In the genomic region with DNA sequence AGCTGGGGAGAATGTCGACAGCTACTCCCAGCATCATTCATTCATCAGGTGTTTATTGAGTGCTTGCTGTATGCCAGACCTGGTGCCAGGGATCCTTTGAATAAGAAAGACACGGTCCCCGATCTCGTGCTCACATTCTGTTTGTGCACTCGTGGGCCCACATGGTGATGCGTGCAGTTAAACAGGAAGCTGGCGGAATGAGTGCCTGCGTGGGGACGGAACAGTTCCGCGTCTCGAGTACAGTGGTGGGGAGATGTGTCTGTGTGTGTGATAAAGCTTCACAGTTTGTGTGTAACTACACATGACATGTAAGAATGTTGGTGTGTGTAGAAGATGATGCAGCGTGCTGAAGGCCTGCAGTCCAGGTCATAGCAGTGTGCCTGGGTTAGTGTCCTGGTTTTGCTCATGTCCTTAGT, we compare ENCODE assay signal across 9 cellular contexts. TPM values are rescaled to one million over a fixed set of nuclear protein-coding genes. Genes with fewer than 3 reads are reported as not detected.
DNase-seq lines count a peak whose midpoint lies in the region; ATAC-seq and TF ChIP-seq lines count a peak whose summit lies in the region.
"Had no signal": no experiment of that assay in that cellular context is flagged by ENCODE, and none has a peak within 500 bp of the region (broad histone marks: within the 10 kb centered on the region; RNA-seq: fewer than 3 reads in every experiment).

No MANE protein-coding gene starts in this region.

- H3K27me3 Mint-ChIP-seq in endodermal cell (ENCODE audit: insufficient read depth): no peaks in the 10 kb centered on the region

- peaks cover 34% of the 10 kb centered on the region for H3K79me2 ChIP-seq in PC-3 (ENCODE audit: low read length)

- H3K36me3 ChIP-seq in endodermal cell (ENCODE audit: control insufficient read depth, insufficient read depth, low read length) (peaks cover 26% of the 10 kb centered on the region), PC-3 (ENCODE audit: low read depth, low read length) (peaks cover 44% of the 10 kb centered on the region; the same call in 1 of the 2 replicates)

- no peak overlapping the region for H3K9ac ChIP-seq in endodermal cell (ENCODE audit: extremely low read depth, low read length, poor library complexity, severe bottlenecking)
- H3K9ac ChIP-seq in PC-3 (ENCODE audit: low read length): no peak overlapping the region

- peaks cover 53% of the 10 kb centered on the region for H3K36me3 Mint-ChIP-seq in endodermal cell (ENCODE audit: low read depth)

- no peak overlapping the region for H3K4me3 Mint-ChIP-seq in endodermal cell

- H3K27ac ChIP-seq in endodermal cell (ENCODE audit: low read depth, low read length) (no peak overlapping the region), PC-3 (ENCODE audit: low read length) (no peak overlapping the region)
- H3K27ac ChIP-seq: SJSA1 had no signal

- H2AFZ ChIP-seq in PC-3 (ENCODE audit: low read length): no peak overlapping the region

- peaks cover 7% of the 10 kb centered on the region; the same call in 1 of the 2 replicates for H4K20me1 ChIP-seq in PC-3 (ENCODE audit: low read length)

- H3K27ac Mint-ChIP-seq in endodermal cell: peak overlapping the region; percentile 60

- no TSS peak for BruUV-seq in PC-3 (replicated peaks; lab: Mats Ljungman, UMichigan)

- H3K27me3 ChIP-seq in endodermal cell (ENCODE audit: control insufficient read depth, insufficient read depth, low read length, poor library complexity, severe bottlenecking) (no peaks in the 10 kb centered on the region), PC-3 (ENCODE audit: low read length) (no peaks in the 10 kb centered on the region)
- H3K27me3 ChIP-seq: SJSA1 had no signal

- H3K4me2 ChIP-seq in PC-3 (ENCODE audit: low read length): no peak overlapping the region

- ATAC-seq in Right ventricle myocardium inferior (no peak), PC-3 (no peak)

- H3K4me1 ChIP-seq in endodermal cell (ENCODE audit: control insufficient read depth, insufficient read depth, low read length) (peaks cover 1% of the 10 kb centered on the region), PC-3 (ENCODE audit: insufficient read depth, low read length) (peaks cover 8% of the 10 kb centered on the region)

- POLR2A ChIA-PET in PC-3 (lab: Charles Lee; ENCODE audit: unreplicated experiment): no interaction called here

- peak; percentile 72 for DNase-seq in Right ventricle myocardium inferior (ENCODE audit: missing footprints)
- DNase-seq in cardiac septum (ENCODE audit: low spot score): no peak
- DNase-seq in T-helper 22 cell (ENCODE audit: low read depth): peak; percentile 67
- DNase-seq in endodermal cell: no peak
- peak; percentile 51 to 57 for DNase-seq in stimulated activated CD4-positive, alpha-beta T cell treated with anti-CD3 and anti-CD28 coated beads, Interleukin-2, amount 100 ng/mL, for 24 hours
- no peak for DNase-seq in GDM1 (lab: John Stamatoyannopoulos, UW)
- no peak for DNase-seq in SHP77 (lab: John Stamatoyannopoulos, UW)
- DNase-seq in PC-3: no peak

- H3K4me3 ChIP-seq in endodermal cell (ENCODE audit: low read length): no peak overlapping the region
- no peak overlapping the region for H3K4me3 ChIP-seq in PC-3 (ENCODE audit: low read length)
- H3K4me3 ChIP-seq: SJSA1 had no signal

- no peaks in the 10 kb centered on the region for H3K9me3 Mint-ChIP-seq in endodermal cell

- no peaks in the 10 kb centered on the region for H3F3A ChIP-seq in PC-3 (ENCODE audit: low read length, unreplicated experiment)

- CTCF ChIA-PET in PC-3 (lab: Charles Lee): interaction anchor here (0.5 kb wide), 1 partner anchor 16 kb away, joined by 3 read pairs; no protein-coding TSS in a partner anchor

- H3K9me3 ChIP-seq in endodermal cell (ENCODE audit: control insufficient read depth, low read length) (no peaks in the 10 kb centered on the region), PC-3 (ENCODE audit: low read length) (no peaks in the 10 kb centered on the region)
- H3K9me3 ChIP-seq: SJSA1 had no signal

- WGBS in endodermal cell (ENCODE audit: insufficient coverage in 1 of 2, insufficient read length in 1 of 2), 2 experiments: 82 to 93% methylated on average over 11 to 13 of the region's 13 CpGs

- H3K9me2 ChIP-seq in PC-3 (replicated peaks; ENCODE audit: low read length): no peaks in the 10 kb centered on the region

- TF ChIP-seq CTCF in endodermal cell (conservative IDR thresholded peaks at IDR 0.05): no peak
- TF ChIP-seq CTCF in PC-3 (conservative IDR thresholded peaks at IDR 0.05; ENCODE audit: low read depth, low read length): no peak

- H3K4me1 Mint-ChIP-seq in endodermal cell: peaks cover 10% of the 10 kb centered on the region

- intact Hi-C loops in Right ventricle myocardium inferior (cut with DNase I) (loop anchor here (5.0 kb wide), 1 partner anchor 95 kb away; no protein-coding TSS in a partner anchor), cardiac septum (cut with DNase I) (loop anchor here (2.0 to 10.0 kb wide), 2 partner anchors 37 to 317 kb away; a partner anchor contains a TSS), PC-3 (cut with micrococcal nuclease) (no loop called here)

RNA-seq across cellular contexts. Expression of a gene that starts 6.5 kb away (rescaled TPM):
- 89.6 TPM for total RNA-seq in Right ventricle myocardium inferior
- total RNA-seq in cardiac septum: 63.1 TPM
- total RNA-seq in endodermal cell: 10 to 100 TPM; 29.0 to 30.2 TPM
- 58.7 TPM for polyA plus RNA-seq in endodermal cell (2013, experiment 1 of 2)
- 59.5 TPM for polyA plus RNA-seq in endodermal cell (2013, experiment 2 of 2)
- total RNA-seq in PC-3 (2014; rRNA removed): 56.5 and 59.3 TPM in 2 replicates

RNA-seq across cellular contexts. Expression of a gene that starts 46.6 kb away (rescaled TPM):
- total RNA-seq in Right ventricle myocardium inferior (14.6 TPM), cardiac septum (13.8 TPM), endodermal cell (10 to 100 TPM; 41.2 to 43.8 TPM), PC-3 (2014; rRNA removed) (99.8 and 183 TPM in 2 replicates)
- 46.4 TPM for polyA plus RNA-seq in endodermal cell (2013, experiment 1 of 2)
- polyA plus RNA-seq in endodermal cell (2013, experiment 2 of 2): 42.3 TPM

Comparison
In these comparisons a context has a peak if more than half of its experiments do, and no peak if none do; other contexts are left out.
1. DNase-seq: peak in Right ventricle myocardium inferior (single experiment), T-helper 22 cell (single experiment) and stimulated activated CD4-positive, alpha-beta T cell treated with anti-CD3 and anti-CD28 coated beads, Interleukin-2, amount 100 ng/mL, for 24 hours (2 of 2); none in cardiac septum (single experiment), endodermal cell (single experiment), GDM1 (single experiment), SHP77 (0 of 2) and PC-3 (single experiment).